16 cellular contexts compared by ENCODE assay signal in the genomic region with DNA sequence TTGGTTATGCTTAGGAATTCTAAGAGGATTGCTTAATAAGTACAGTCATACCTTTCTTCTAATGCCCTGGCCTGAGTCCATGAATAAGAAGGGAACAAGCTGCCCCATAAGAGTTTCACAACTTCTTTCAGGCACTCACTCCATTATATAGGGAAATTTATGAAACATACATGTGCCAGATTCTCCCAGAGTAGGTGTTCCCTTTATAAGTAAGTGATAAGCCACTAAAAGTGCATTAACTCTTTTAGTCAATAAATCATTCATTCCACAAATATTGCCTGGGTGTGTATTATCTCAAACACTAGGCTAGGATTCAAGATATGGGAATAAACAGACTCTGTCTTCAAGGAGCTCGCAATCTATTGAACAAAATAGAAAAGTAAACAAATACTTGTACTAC.
A peak's percentile ranks its signal among the peaks of the same experiment; 100 is the strongest.
DNase-seq lines count a peak whose midpoint lies in the region; ATAC-seq and TF ChIP-seq lines count a peak whose summit lies in the region.
"Had no signal": no experiment of that assay in that cellular context is flagged by ENCODE, and none has a peak within 500 bp of the region (broad histone marks: within the 10 kb centered on the region; RNA-seq: fewer than 3 reads in every experiment).

No MANE protein-coding gene starts in this region.

- TF ChIP-seq EP300 in upper lobe of left lung (IDR thresholded peaks at IDR 0.05): peak in 1 of 4 donors; percentile 49

- H3K9me3 ChIP-seq in IMR-90 (ENCODE audit: control insufficient read depth, insufficient read depth, low read length): no peaks in the 10 kb centered on the region
- no peaks in the 10 kb centered on the region for H3K9me3 ChIP-seq in hepatocyte (ENCODE audit: low read depth)
- no peaks in the 10 kb centered on the region for H3K9me3 ChIP-seq in upper lobe of left lung
- H3K9me3 ChIP-seq: gastrocnemius medialis had no signal

- H3K27me3 ChIP-seq in IMR-90 (ENCODE audit: control insufficient read depth, insufficient read depth, low read length) (no peaks in the 10 kb centered on the region), brain microvascular endothelial cell (replicated peaks) (no peaks in the 10 kb centered on the region), hepatocyte (no peaks in the 10 kb centered on the region), upper lobe of left lung (no peaks in the 10 kb centered on the region)
- H3K27me3 ChIP-seq: gastrocnemius medialis had no signal

- H3K79me1 ChIP-seq in IMR-90 (ENCODE audit: low read depth in 1 of 2, low read length in 2 of 2): no peaks in the 10 kb centered on the region

- H3K4ac ChIP-seq in IMR-90 (ENCODE audit: low read depth, low read length): no peak overlapping the region

- H4K5ac ChIP-seq in IMR-90 (ENCODE audit: low read depth, low read length): no peak overlapping the region

- no peak overlapping the region for H3K56ac ChIP-seq in IMR-90 (ENCODE audit: extremely low read depth, insufficient read depth, low read length)

- H3K36me3 ChIP-seq in IMR-90 (ENCODE audit: control insufficient read depth, insufficient read depth, low read length): no peaks in the 10 kb centered on the region
- no peaks in the 10 kb centered on the region for H3K36me3 ChIP-seq in brain microvascular endothelial cell (replicated peaks)
- no peaks in the 10 kb centered on the region for H3K36me3 ChIP-seq in hepatocyte (replicated peaks; ENCODE audit: insufficient read depth, low read depth)
- H3K36me3 ChIP-seq in upper lobe of left lung: no peaks in the 10 kb centered on the region
- H3K36me3 ChIP-seq: gastrocnemius medialis had no signal

- no peak for TF ChIP-seq RAD21 in IMR-90 (IDR thresholded peaks at IDR 0.05; ENCODE audit: low read length)

- CTCF ChIA-PET in IMR-90 (lab: Yijun Ruan, JAX): no interaction called here

- H3K4me2 ChIP-seq in IMR-90 (ENCODE audit: low read depth, low read length): no peak overlapping the region
- H3K4me2 ChIP-seq in hepatocyte: no peak overlapping the region

- WGBS in IMR-90 (ENCODE audit: extremely low coverage in 2 of 2, insufficient read length in 1 of 2), 2 experiments: no CpG with 5 or more reads among the region's 1 CpG
- WGBS in hepatocyte (ENCODE audit: low lambda C conversion rate, missing lambda C conversion rate): 79% methylated on average over 1 of the region's 1 CpG
- WGBS in upper lobe of left lung, 2 donors: 62% methylated on average over 1 of the region's 1 CpG

- no peak overlapping the region for H2AK5ac ChIP-seq in IMR-90 (ENCODE audit: low read depth, low read length)

- no peak overlapping the region for H4K8ac ChIP-seq in IMR-90 (ENCODE audit: low read depth in 2 of 2, low read length in 2 of 2)

- no peak overlapping the region for H3K9ac ChIP-seq in IMR-90 (ENCODE audit: low read depth, low read length)

- H2AFZ ChIP-seq in IMR-90 (replicated peaks; ENCODE audit: low read length, poor library complexity) (no peak overlapping the region), hepatocyte (no peak overlapping the region)

- TF ChIP-seq POLR2A in IMR-90 (IDR thresholded peaks at IDR 0.05; ENCODE audit: low read depth, low read length): no peak
- no peak for TF ChIP-seq POLR2A in upper lobe of left lung (IDR thresholded peaks at IDR 0.05)

- H3K18ac ChIP-seq in IMR-90 (ENCODE audit: low read depth, low read length): no peak overlapping the region

- no peaks in the 10 kb centered on the region for H3K79me2 ChIP-seq in hepatocyte

- H4K20me1 ChIP-seq in IMR-90 (ENCODE audit: insufficient read depth, low read length): no peaks in the 10 kb centered on the region
- no peaks in the 10 kb centered on the region for H4K20me1 ChIP-seq in hepatocyte (ENCODE audit: insufficient read depth, poor library complexity, severe bottlenecking)

- H3K9me1 ChIP-seq in IMR-90 (ENCODE audit: insufficient read depth, low read length): no peaks in the 10 kb centered on the region

- dilution Hi-C loops in IMR-90 (cut with HindIII; ENCODE audit: low sequenced_read_pairs, unreplicated experiment): no loop called here

- H3K14ac ChIP-seq in IMR-90 (replicated peaks; ENCODE audit: low read depth, low read length): no peak overlapping the region

- intact Hi-C loops in IMR-90 (cut with micrococcal nuclease): no loop called here

- H3K23ac ChIP-seq in IMR-90 (ENCODE audit: low read depth, low read length): no peak overlapping the region

- H3K4me1 ChIP-seq in IMR-90 (ENCODE audit: control insufficient read depth, insufficient read depth, low read length) (no peaks in the 10 kb centered on the region; the same call in 1 of the 2 replicates), hepatocyte (ENCODE audit: insufficient read depth) (peaks cover 11% of the 10 kb centered on the region), upper lobe of left lung (peaks cover 2 to 18% (median 8%) of the 10 kb centered on the region in 4 donors)
- H3K4me1 ChIP-seq: gastrocnemius medialis had no signal

- H3K4me3 ChIP-seq in IMR-90 (ENCODE audit: insufficient read depth, low read depth, low read length): no peak overlapping the region
- H3K4me3 ChIP-seq in brain microvascular endothelial cell (ENCODE audit: low read depth, low read length): no peak overlapping the region
- no peak overlapping the region for H3K4me3 ChIP-seq in hepatocyte
- no peak overlapping the region for H3K4me3 ChIP-seq in upper lobe of left lung
- H3K4me3 ChIP-seq: gastrocnemius medialis, K562 had no signal

- no peak overlapping the region for H2BK15ac ChIP-seq in IMR-90 (ENCODE audit: low read depth, low read length)

- in situ Hi-C loops in IMR-90 (cut with MboI; ENCODE audit: low sequenced_read_pairs): no loop called here
- in situ Hi-C loops in brain microvascular endothelial cell (cut with HindIII; ENCODE audit: low pct_ligation_motif_present, low sequenced_read_pairs): no loop called here

- BruUV-seq in IMR-90 (replicated peaks; lab: Mats Ljungman, UMichigan): no TSS peak

- H2BK20ac ChIP-seq in IMR-90 (ENCODE audit: low read depth, low read length): no peak overlapping the region

- POLR2A ChIA-PET in IMR-90 (lab: Charles Lee; ENCODE audit: unreplicated experiment): interaction anchor here (0.7 kb wide), 1 partner anchor 9 kb away, joined by 3 read pairs; no protein-coding TSS in a partner anchor

- no peak overlapping the region for H2AK9ac ChIP-seq in IMR-90 (replicated peaks; ENCODE audit: low read depth, low read length, poor library complexity)

- no peak overlapping the region for H4K91ac ChIP-seq in IMR-90 (ENCODE audit: insufficient read depth, low read depth, low read length)

- DNase-seq in IMR-90: peak; percentile 82
- DNase-seq in brain microvascular endothelial cell: peak; percentile 23
- peak; percentile 26 for DNase-seq in hepatocyte (ENCODE audit: low spot score)
- DNase-seq in upper lobe of left lung: peak in 1 of 2 donors; percentile 26
- no peak for DNase-seq in stimulated activated naive CD8-positive, alpha-beta T cell treated with anti-CD3 and anti-CD28 coated beads, Interleukin-15, Interleukin-2, amounts not matched to agents 100 U/mL and 50 U/mL, for 24 hours
- DNase-seq in DMS53 (lab: John Stamatoyannopoulos, UW): no peak
- DNase-seq in dermis blood vessel endothelial cell: no peak
- DNase-seq: activated CD4-positive, alpha-beta T cell treated with anti-CD3 and anti-CD28 coated beads, Interleukin-2, amount 50 U/mL, for 4 hours; amygdala; gastrocnemius medialis; GF-D8; GOT3; NCI-H1930; NCI-H774; T-helper 9 cell had no signal

- no peaks in the 10 kb centered on the region for H3K9me2 ChIP-seq in hepatocyte (replicated peaks; ENCODE audit: insufficient read depth)

- H3K27ac ChIP-seq in IMR-90 (ENCODE audit: insufficient read depth, low read length) (no peak overlapping the region), brain microvascular endothelial cell (no peak overlapping the region), hepatocyte (no peak overlapping the region), upper lobe of left lung (peak overlapping the region; percentile 8 to 42 (median 36))
- H3K27ac ChIP-seq: gastrocnemius medialis had no signal

- H2BK120ac ChIP-seq in IMR-90 (ENCODE audit: low read depth, low read length): no peak overlapping the region

- no peak overlapping the region for H2BK5ac ChIP-seq in IMR-90 (ENCODE audit: low read depth, low read length, poor library complexity, severe bottlenecking)

- no peak for TF ChIP-seq CTCF in IMR-90 (conservative IDR thresholded peaks at IDR 0.05; ENCODE audit: low read depth, low read length)
- no peak for TF ChIP-seq CTCF in brain microvascular endothelial cell (IDR thresholded peaks at IDR 0.05; ENCODE audit: low read depth, low read length, missing control alignments)
- no peak for TF ChIP-seq CTCF in hepatocyte (IDR thresholded peaks at IDR 0.05; ENCODE audit: poor library complexity)
- TF ChIP-seq CTCF in upper lobe of left lung (IDR thresholded peaks at IDR 0.05): no peak

- peak; percentile 25; the same call in 1 of the 2 replicates for ATAC-seq in IMR-90 (ENCODE audit: low read depth)
- ATAC-seq in upper lobe of left lung (ENCODE audit: low FRiP score in 2 of 2): peak; percentile 56 to 73
- ATAC-seq in stimulated activated naive CD8-positive, alpha-beta T cell treated with anti-CD3 and anti-CD28 coated beads, Interleukin-15, Interleukin-2, amounts not matched to agents 100 U/mL and 50 U/mL, for 24 hours: no peak
- ATAC-seq: gastrocnemius medialis, K562 had no signal

TF ChIP-seq in IMR-90, 13 proteins besides CTCF, POLR2A, EP300 and RAD21:
- TF ChIP-seq, protein P1, sequence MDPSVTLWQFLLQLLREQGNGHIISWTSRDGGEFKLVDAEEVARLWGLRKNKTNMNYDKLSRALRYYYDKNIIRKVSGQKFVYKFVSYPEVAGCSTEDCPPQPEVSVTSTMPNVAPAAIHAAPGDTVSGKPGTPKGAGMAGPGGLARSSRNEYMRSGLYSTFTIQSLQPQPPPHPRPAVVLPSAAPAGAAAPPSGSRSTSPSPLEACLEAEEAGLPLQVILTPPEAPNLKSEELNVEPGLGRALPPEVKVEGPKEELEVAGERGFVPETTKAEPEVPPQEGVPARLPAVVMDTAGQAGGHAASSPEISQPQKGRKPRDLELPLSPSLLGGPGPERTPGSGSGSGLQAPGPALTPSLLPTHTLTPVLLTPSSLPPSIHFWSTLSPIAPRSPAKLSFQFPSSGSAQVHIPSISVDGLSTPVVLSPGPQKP (IDR thresholded peaks at IDR 0.05; ENCODE audit: borderline replicate concordance, low read depth, low read length): no peak
- TF ChIP-seq FOS (IDR thresholded peaks at IDR 0.05; ENCODE audit: low read depth, low read length): peak; percentile 22; the same call in 1 of the 2 replicates
- TF ChIP-seq MXI1 (IDR thresholded peaks at IDR 0.05; ENCODE audit: borderline replicate concordance, low read depth, low read length): no peak
- no peak for TF ChIP-seq SMC3 (IDR thresholded peaks at IDR 0.05; ENCODE audit: low read depth, low read length)
- no peak for TF ChIP-seq NFE2L2 (IDR thresholded peaks at IDR 0.05; ENCODE audit: low read depth, low read length)
- peak; percentile 96 for TF ChIP-seq CEBPB (IDR thresholded peaks at IDR 0.05; ENCODE audit: low read depth, low read length)
- no peak for TF ChIP-seq MAZ (IDR thresholded peaks at IDR 0.05; ENCODE audit: borderline replicate concordance, low read depth, low read length)

Comparison
In these comparisons a context has a peak if more than half of its experiments do, and no peak if none do; other contexts are left out.
1. DNase-seq: peak in IMR-90 (single experiment), brain microvascular endothelial cell (single experiment) and hepatocyte (single experiment); none in stimulated activated naive CD8-positive, alpha-beta T cell treated with anti-CD3 and anti-CD28 coated beads, Interleukin-15, Interleukin-2, amounts not matched to agents 100 U/mL and 50 U/mL, for 24 hours (single experiment), DMS53 (single experiment) and dermis blood vessel endothelial cell (single experiment).
2. H3K27ac ChIP-seq: peak in upper lobe of left lung (4 of 4); none in IMR-90 (single experiment), brain microvascular endothelial cell (single experiment) and hepatocyte (single experiment).